ENCODE assay signal across 16 cellular contexts in the genomic region with DNA sequence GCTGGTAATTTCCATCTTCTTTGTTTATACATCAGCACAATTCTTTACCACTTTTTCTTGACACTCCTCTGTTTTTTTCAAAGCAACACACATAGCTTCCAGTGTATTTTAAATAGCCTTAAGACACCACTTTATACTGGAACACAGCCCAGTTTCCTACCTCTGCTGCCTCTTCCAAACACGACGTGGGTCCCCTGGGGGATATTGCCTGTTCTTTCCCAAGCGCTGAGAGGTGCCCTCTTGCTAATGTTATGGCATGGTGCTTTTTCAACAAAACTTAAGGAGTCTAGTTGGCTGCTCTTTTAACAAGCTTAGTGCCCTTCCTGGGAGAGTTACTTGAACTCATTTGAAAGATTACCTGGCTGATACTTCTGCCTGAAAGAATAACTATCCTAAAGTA.
DNase-seq lines count a peak whose midpoint lies in the region; ATAC-seq lines count a peak whose summit lies in the region.
"Had no signal": no experiment of that assay in that cellular context is flagged by ENCODE, and none has a peak within 500 bp of the region (broad histone marks: within the 10 kb centered on the region; RNA-seq: fewer than 3 reads in every experiment).

No MANE protein-coding gene starts in this region.

- DNase-seq in D341Med (ENCODE audit: low spot score) (peak; percentile 54), DMS79 treated with DMSO at 0.1 percent for 48 hours (lab: John Stamatoyannopoulos, UW) (peak; percentile 80), NCI-H2107 (lab: John Stamatoyannopoulos, UW) (peak; percentile 48), NCI-H526 treated with DMSO at 0.1 percent for 48 hours (lab: John Stamatoyannopoulos, UW) (peak; percentile 11), NCI-H1436 (lab: John Stamatoyannopoulos, UW) (no peak)
- DNase-seq: CD4-positive, CD25-positive, alpha-beta regulatory T cell; GOT3; MG63; NCI-H1105; NCI-H2029; NCI-H446; OCI-M1; SIG-M5; T-helper 17 cell had no signal

- ATAC-seq in HG02884 (IDR thresholded peaks at IDR 0.05; ENCODE audit: unreplicated experiment) = no peak
- no peak for ATAC-seq in GM18870 (IDR thresholded peaks at IDR 0.05; ENCODE audit: unreplicated experiment)
- ATAC-seq: T-helper 17 cell had no signal
